In genomic region chr1:161165742-161166668, GRCh38 we compare ENCODE assay signal across 8 cellular contexts. TPM values are rescaled to one million over a fixed set of nuclear protein-coding genes. Genes with fewer than 3 reads are reported as not detected.
DNase-seq lines count a peak whose midpoint lies in the region; ATAC-seq and TF ChIP-seq lines count a peak whose summit lies in the region.

PPOX (plus strand) TSS chr1:161166426; CDS start chr1:161166848, 422 bp downstream.

- peak within 1 kb of the TSS; percentile 95 for H3K27ac Mint-ChIP-seq in activated CD8-positive, alpha-beta memory T cell treated with anti-CD3 and anti-CD28 coated beads, Interleukin-2, amount 10 ng/mL, durations not matched to agents 7 days and 5 days
- peak within 1 kb of the TSS; percentile 95 for H3K27ac Mint-ChIP-seq in endodermal cell

- H3K9me3 ChIP-seq in HUES48 (ENCODE audit: control insufficient read depth, insufficient read depth, low read length) (no peaks in the 10 kb centered on the region), NT2/D1 (ENCODE audit: insufficient read depth, low read length) (no peaks in the 10 kb centered on the region), endodermal cell (ENCODE audit: control insufficient read depth, low read length) (no peaks in the 10 kb centered on the region)

- H3K27me3 ChIP-seq in HUES48 (ENCODE audit: control insufficient read depth, insufficient read depth, low read length) (no peaks in the 10 kb centered on the region), NT2/D1 (ENCODE audit: insufficient read depth, insufficient read length) (no peaks in the 10 kb centered on the region), endodermal cell (ENCODE audit: control insufficient read depth, insufficient read depth, low read length, poor library complexity, severe bottlenecking) (no peaks in the 10 kb centered on the region)

- CTCF ChIA-PET in activated CD8-positive, alpha-beta memory T cell treated with anti-CD3 and anti-CD28 coated beads, Interleukin-2, amount 10 ng/mL, durations not matched to agents 7 days and 5 days (lab: Charles Lee), result interaction anchor here (0.5 to 4.7 kb wide), 31 partner anchors 10 to 572 kb away, joined by 3 to 49 read pairs (median 4); partner anchors contain the start of genes APOA2, B4GALT3, DEDD and NDUFS2

- H3K9ac ChIP-seq in HUES48 (ENCODE audit: low read depth, low read length), result peak within 1 kb of the TSS; percentile 14; the same call in 1 of the 2 replicates
- peak within 1 kb of the TSS; percentile 86 for H3K9ac ChIP-seq in NT2/D1 (ENCODE audit: insufficient read length, low read depth)
- peak within 1 kb of the TSS; percentile 69 for H3K9ac ChIP-seq in endodermal cell (ENCODE audit: extremely low read depth, low read length, poor library complexity, severe bottlenecking)

- H3K36me3 ChIP-seq in HUES48 (ENCODE audit: control insufficient read depth, insufficient read depth, low read length) (peaks cover 53% of the 10 kb centered on the region), NT2/D1 (ENCODE audit: insufficient read depth, insufficient read length, low read length) (peaks cover 73% of the 10 kb centered on the region), endodermal cell (ENCODE audit: control insufficient read depth, insufficient read depth, low read length) (peaks cover 50% of the 10 kb centered on the region)

- peak; percentile 63 for TF ChIP-seq CTCF in endodermal cell (conservative IDR thresholded peaks at IDR 0.05)

- H3K4me1 ChIP-seq in HUES48 (ENCODE audit: control insufficient read depth, insufficient read depth, low read length), result no peaks in the 10 kb centered on the region
- peaks cover 5% of the 10 kb centered on the region for H3K4me1 ChIP-seq in NT2/D1 (ENCODE audit: insufficient read depth, insufficient read length)
- peaks cover 5% of the 10 kb centered on the region for H3K4me1 ChIP-seq in endodermal cell (ENCODE audit: control insufficient read depth, insufficient read depth, low read length)

- H3K36me3 Mint-ChIP-seq in activated CD8-positive, alpha-beta memory T cell treated with anti-CD3 and anti-CD28 coated beads, Interleukin-2, amount 10 ng/mL, durations not matched to agents 7 days and 5 days, result peaks cover 17% of the 10 kb centered on the region
- peaks cover 28% of the 10 kb centered on the region for H3K36me3 Mint-ChIP-seq in endodermal cell (ENCODE audit: low read depth)

- H3K4me3 ChIP-seq in HUES48 (ENCODE audit: low read depth, low read length) (peak within 1 kb of the TSS; percentile 69), NT2/D1 (ENCODE audit: insufficient read length, low read depth) (peak within 1 kb of the TSS; percentile 97), endodermal cell (ENCODE audit: low read length) (peak within 1 kb of the TSS; percentile 94)

- DNase-seq in D341Med (ENCODE audit: low spot score) (peak; percentile 92), NT2/D1 (ENCODE audit: low read depth, low spot score) (peak; percentile 99), endodermal cell (peak; percentile 99), mesenteric fat pad (ENCODE audit: low spot score) (peak; percentile 97)
- peak; percentile 98 for DNase-seq in activated CD8-positive, alpha-beta memory T cell treated with anti-CD3 and anti-CD28 coated beads, Interleukin-2, amount 10 ng/mL, durations not matched to agents 7 days and 5 days
- peak; percentile 74 for DNase-seq in stimulated activated CD8-positive, alpha-beta memory T cell treated with anti-CD3 and anti-CD28 coated beads, Interleukin-15, amount 100 ng/mL, for 24 hours (ENCODE audit: low read depth)

- H3K27ac ChIP-seq in HUES48 (ENCODE audit: low read depth, low read length) (peak within 1 kb of the TSS; percentile 83), endodermal cell (ENCODE audit: low read depth, low read length) (peak within 1 kb of the TSS; percentile 78)

- no peaks in the 10 kb centered on the region for H3K9me3 Mint-ChIP-seq in activated CD8-positive, alpha-beta memory T cell treated with anti-CD3 and anti-CD28 coated beads, Interleukin-2, amount 10 ng/mL, durations not matched to agents 7 days and 5 days (ENCODE audit: low read depth)
- H3K9me3 Mint-ChIP-seq in endodermal cell, result no peaks in the 10 kb centered on the region

- H3K4me3 Mint-ChIP-seq in activated CD8-positive, alpha-beta memory T cell treated with anti-CD3 and anti-CD28 coated beads, Interleukin-2, amount 10 ng/mL, durations not matched to agents 7 days and 5 days, result peak within 1 kb of the TSS; percentile 83
- peak within 1 kb of the TSS; percentile 85 for H3K4me3 Mint-ChIP-seq in endodermal cell

- no peaks in the 10 kb centered on the region for H3K27me3 Mint-ChIP-seq in activated CD8-positive, alpha-beta memory T cell treated with anti-CD3 and anti-CD28 coated beads, Interleukin-2, amount 10 ng/mL, durations not matched to agents 7 days and 5 days
- H3K27me3 Mint-ChIP-seq in endodermal cell (ENCODE audit: insufficient read depth), result no peaks in the 10 kb centered on the region

- peak; percentile 91 for ATAC-seq in GM21390 (IDR thresholded peaks at IDR 0.05; ENCODE audit: unreplicated experiment)
- peak; percentile 95 for ATAC-seq in activated CD8-positive, alpha-beta memory T cell treated with anti-CD3 and anti-CD28 coated beads, Interleukin-2, amount 10 ng/mL, durations not matched to agents 7 days and 5 days

- H3K4me1 Mint-ChIP-seq in activated CD8-positive, alpha-beta memory T cell treated with anti-CD3 and anti-CD28 coated beads, Interleukin-2, amount 10 ng/mL, durations not matched to agents 7 days and 5 days, result peaks cover 44% of the 10 kb centered on the region
- H3K4me1 Mint-ChIP-seq in endodermal cell, result peaks cover 15% of the 10 kb centered on the region

- whole genome bisulfite sequencing in endodermal cell (ENCODE audit: insufficient coverage in 1 of 2, insufficient read length in 1 of 2), 2 experiments, result 1 to 2% methylated on average over 35 to 54 of the region's 54 CpGs

RNA-seq across cellular contexts. Expression of gene PPOX, which starts in this region (rescaled TPM):
- 10 to 100 TPM; 34.5 to 43.9 TPM for total RNA-seq in activated CD8-positive, alpha-beta memory T cell treated with anti-CD3 and anti-CD28 coated beads, Interleukin-2, amount 10 ng/mL, durations not matched to agents 7 days and 5 days
- total RNA-seq in endodermal cell (10 to 100 TPM; 46.4 to 47.2 TPM), mesenteric fat pad (19.4 TPM)
- 47.2 TPM for polyA plus RNA-seq in endodermal cell (2013, experiment 1 of 2)
- polyA plus RNA-seq in endodermal cell (2013, experiment 2 of 2), result 43.1 TPM

Comparison
In these comparisons a context has a peak if more than half of its experiments do, and no peak if none do; other contexts are left out.
1. Peak in every context shown above with its lines: DNase-seq, ATAC-seq, H3K4me3 ChIP-seq and H3K27ac ChIP-seq.
2. H3K9ac ChIP-seq: peak in every context shown above with its lines; median percentile 86 in NT2/D1; 69 in endodermal cell; 14 in HUES48.